9 cellular contexts compared by ENCODE assay signal in the genomic region with DNA sequence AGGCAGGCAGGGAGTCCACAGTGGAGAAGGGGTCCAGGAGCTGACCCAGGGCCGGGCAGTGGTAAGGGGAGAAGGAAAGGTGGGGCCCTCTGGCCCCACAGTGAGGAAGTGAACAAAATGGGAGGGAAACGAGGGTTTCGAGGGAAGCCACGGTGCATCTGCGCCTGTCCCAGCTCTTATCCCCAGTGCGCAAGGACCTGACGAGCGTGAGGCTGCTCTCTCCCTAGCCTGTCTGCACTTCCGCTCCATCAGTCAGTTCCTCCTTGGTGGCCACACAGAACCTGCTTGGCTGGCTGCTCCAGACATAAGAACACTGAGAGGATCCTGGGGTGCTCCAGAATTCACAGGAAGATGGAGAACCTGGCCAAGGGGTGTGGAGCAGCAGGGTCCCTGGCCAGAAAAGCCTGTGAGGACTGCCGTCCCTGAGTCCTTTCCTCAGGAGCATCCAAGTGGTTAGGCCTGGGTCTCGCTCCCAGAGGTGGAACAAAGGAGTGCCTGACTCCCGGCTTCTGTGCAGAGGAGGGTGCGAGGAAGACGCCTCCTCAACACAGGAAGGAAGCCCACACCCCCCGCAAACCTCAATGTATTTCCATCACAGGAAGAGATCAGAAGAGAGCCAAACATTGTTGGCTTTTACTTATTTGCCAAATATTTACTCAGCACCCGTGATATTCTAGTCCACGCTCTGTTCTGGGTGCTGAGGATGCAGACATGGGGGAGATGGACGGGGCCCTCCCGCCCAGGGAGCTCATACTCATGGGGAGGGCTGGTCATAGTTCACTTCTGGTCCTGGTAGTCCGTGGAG. TPM values are rescaled to one million over a fixed set of nuclear protein-coding genes. Genes with fewer than 3 reads are reported as not detected.
DNase-seq lines count a peak whose midpoint lies in the region; ATAC-seq and TF ChIP-seq lines count a peak whose summit lies in the region.
"Had no signal": no experiment of that assay in that cellular context is flagged by ENCODE, and none has a peak within 500 bp of the region (broad histone marks: within the 10 kb centered on the region; RNA-seq: fewer than 3 reads in every experiment).

No MANE protein-coding gene starts in this region.

- DNase-seq in CD4-positive, alpha-beta memory T cell: peak; percentile 62 to 76 (median 67)
- DNase-seq in activated naive CD4-positive, alpha-beta T cell treated with anti-CD3 and anti-CD28 coated beads, Interleukin-2, amount 50 U/mL, for 72 hours (ENCODE audit: low spot score in 2 of 2): peak in 1 of 2 donors; percentile 43
- no peak for DNase-seq in sciatic nerve (ENCODE audit: low spot score)
- DNase-seq in mesothelial cell of epicardium (ENCODE audit: low spot score in 2 of 2, unreplicated experiment in 2 of 2): no peak
- DNase-seq in erythroblast (lab: John Stamatoyannopoulos, UW): no peak
- no peak for DNase-seq in tibial artery
- DNase-seq: OCI-M1 had no signal

- H3K4me1 ChIP-seq in CD4-positive, alpha-beta memory T cell (ENCODE audit: insufficient read depth, low read length): peaks cover 64% of the 10 kb centered on the region
- H3K4me1 ChIP-seq in tibial artery: peaks cover 0 to 2% (median 0%) of the 10 kb centered on the region in 4 donors

- peak; percentile 86 to 90 for ATAC-seq in activated naive CD4-positive, alpha-beta T cell treated with anti-CD3 and anti-CD28 coated beads, Interleukin-2, amount 50 U/mL, for 72 hours
- ATAC-seq in sciatic nerve (peak; percentile 50), GM19463 (IDR thresholded peaks at IDR 0.05; ENCODE audit: unreplicated experiment) (no peak)

- H3K27ac ChIP-seq in CD4-positive, alpha-beta memory T cell (ENCODE audit: low read depth, low read length): peak overlapping the region; percentile 54
- no peak overlapping the region for H3K27ac ChIP-seq in tibial artery

- H3K4me1 Mint-ChIP-seq in CD4-positive, alpha-beta memory T cell: peaks cover 45 to 85% (median 70%) of the 10 kb centered on the region in 4 donors
- peaks cover 35% of the 10 kb centered on the region for H3K4me1 Mint-ChIP-seq in T-helper 1 cell treated with Interleukin-12 subunit alpha and Interleukin-12 subunit beta and Interleukin-4 antibody, amounts not matched to agents 30 μg/mL and 1 μg/mL, for 36 hours (ENCODE audit: low read depth)
- peaks cover 50% of the 10 kb centered on the region for H3K4me1 Mint-ChIP-seq in mesothelial cell of epicardium

- peaks cover 0 to 5% of the 10 kb centered on the region in 2 donors for H3K36me3 Mint-ChIP-seq in CD4-positive, alpha-beta memory T cell
- H3K36me3 Mint-ChIP-seq in T-helper 1 cell treated with Interleukin-12 subunit alpha and Interleukin-12 subunit beta and Interleukin-4 antibody, amounts not matched to agents 30 μg/mL and 1 μg/mL, for 36 hours (ENCODE audit: low read depth): peaks cover 22% of the 10 kb centered on the region
- peaks cover 19 to 31% of the 10 kb centered on the region in 2 donors for H3K36me3 Mint-ChIP-seq in activated naive CD4-positive, alpha-beta T cell treated with anti-CD3 and anti-CD28 coated beads, Interleukin-2, amount 50 U/mL, for 72 hours
- H3K36me3 Mint-ChIP-seq in mesothelial cell of epicardium: no peaks in the 10 kb centered on the region

- H3K27me3 Mint-ChIP-seq in CD4-positive, alpha-beta memory T cell: no peaks in the 10 kb centered on the region
- peaks cover 12% of the 10 kb centered on the region for H3K27me3 Mint-ChIP-seq in T-helper 1 cell treated with Interleukin-12 subunit alpha and Interleukin-12 subunit beta and Interleukin-4 antibody, amounts not matched to agents 30 μg/mL and 1 μg/mL, for 36 hours (ENCODE audit: low read depth)
- no peaks in the 10 kb centered on the region for H3K27me3 Mint-ChIP-seq in mesothelial cell of epicardium (ENCODE audit: low read depth)

- H3K9me3 ChIP-seq in CD4-positive, alpha-beta memory T cell (ENCODE audit: control insufficient read depth in 1 of 2, low read length in 2 of 2): peaks cover 0 to 4% of the 10 kb centered on the region in 2 donors
- H3K9me3 ChIP-seq in tibial artery: no peaks in the 10 kb centered on the region

- peak overlapping the region; percentile 81 to 98 (median 97) for H3K27ac Mint-ChIP-seq in CD4-positive, alpha-beta memory T cell
- H3K27ac Mint-ChIP-seq in T-helper 1 cell treated with Interleukin-12 subunit alpha and Interleukin-12 subunit beta and Interleukin-4 antibody, amounts not matched to agents 30 μg/mL and 1 μg/mL, for 36 hours: peak overlapping the region; percentile 95
- H3K27ac Mint-ChIP-seq in activated naive CD4-positive, alpha-beta T cell treated with anti-CD3 and anti-CD28 coated beads, Interleukin-2, amount 50 U/mL, for 72 hours: peak overlapping the region; percentile 19 to 63
- no peak overlapping the region for H3K27ac Mint-ChIP-seq in mesothelial cell of epicardium

- TF ChIP-seq CTCF in mesothelial cell of epicardium (IDR thresholded peaks at IDR 0.05; ENCODE audit: unreplicated experiment): no peak
- TF ChIP-seq CTCF in tibial artery (IDR thresholded peaks at IDR 0.05): no peak

- POLR2A ChIA-PET in CD4-positive, alpha-beta memory T cell (lab: Charles Lee; ENCODE audit: partially characterized antibody): interaction anchor here (0.6 to 6.4 kb wide), 19 partner anchors 11 to 767 kb away, joined by 3 to 121 read pairs (median 9); a partner anchor contains a TSS

- CTCF ChIA-PET in CD4-positive, alpha-beta memory T cell (lab: Charles Lee; ENCODE audit: partially characterized antibody): interaction anchor here (0.6 to 3.3 kb wide), 9 partner anchors 10 to 56 kb away, joined by 3 to 12 read pairs (median 6); a partner anchor contains a TSS

- no peaks in the 10 kb centered on the region for H3K36me3 ChIP-seq in CD4-positive, alpha-beta memory T cell (ENCODE audit: insufficient read depth, low read length)
- H3K36me3 ChIP-seq in tibial artery: no peaks in the 10 kb centered on the region

- peak overlapping the region; percentile 57 to 76 for H3K4me3 ChIP-seq in CD4-positive, alpha-beta memory T cell (ENCODE audit: low read length in 2 of 2)
- H3K4me3 ChIP-seq in tibial artery: no peak overlapping the region

- H3K4me3 Mint-ChIP-seq in CD4-positive, alpha-beta memory T cell: peak overlapping the region; percentile 83 to 93 (median 88)
- H3K4me3 Mint-ChIP-seq in T-helper 1 cell treated with Interleukin-12 subunit alpha and Interleukin-12 subunit beta and Interleukin-4 antibody, amounts not matched to agents 30 μg/mL and 1 μg/mL, for 36 hours: peak overlapping the region; percentile 84
- no peak overlapping the region for H3K4me3 Mint-ChIP-seq in mesothelial cell of epicardium

- intact Hi-C loops in CD4-positive, alpha-beta memory T cell (cut with micrococcal nuclease): loop anchor here (1.0 to 5.0 kb wide), 3 partner anchors 43 to 55 kb away; a partner anchor contains a TSS
- intact Hi-C loops in sciatic nerve (cut with DNase I) (no loop called here), tibial artery (cut with DNase I; ENCODE audit: low total_unique reads) (no loop called here)

- TF ChIP-seq POLR2A in erythroblast (IDR thresholded peaks at IDR 0.05; ENCODE audit: low read length): no peak

- H3K9me3 Mint-ChIP-seq in CD4-positive, alpha-beta memory T cell: peaks cover 0 to 25% (median 19%) of the 10 kb centered on the region in 8 donors
- peaks cover 33% of the 10 kb centered on the region for H3K9me3 Mint-ChIP-seq in T-helper 1 cell treated with Interleukin-12 subunit alpha and Interleukin-12 subunit beta and Interleukin-4 antibody, amounts not matched to agents 30 μg/mL and 1 μg/mL, for 36 hours
- H3K9me3 Mint-ChIP-seq in activated naive CD4-positive, alpha-beta T cell treated with anti-CD3 and anti-CD28 coated beads, Interleukin-2, amount 50 U/mL, for 72 hours: peaks cover 11 to 23% of the 10 kb centered on the region in 2 donors
- no peaks in the 10 kb centered on the region for H3K9me3 Mint-ChIP-seq in mesothelial cell of epicardium

- H3K27me3 ChIP-seq in CD4-positive, alpha-beta memory T cell (ENCODE audit: insufficient read depth, low read length): no peaks in the 10 kb centered on the region
- peaks cover 0 to 4% of the 10 kb centered on the region in 2 donors for H3K27me3 ChIP-seq in tibial artery

RNA-seq across cellular contexts. Expression of a gene that starts 43.7 kb away (rescaled TPM):
- 10 to 100 TPM; 72.6 to 77.0 TPM for total RNA-seq in CD4-positive, alpha-beta memory T cell
- polyA plus RNA-seq in CD4-positive, alpha-beta memory T cell: 1 to 10 TPM; 2.3 to 8.1 TPM
- 10 to 100 TPM in 1 of 2 donors, 1 to 10 TPM in 1; 6.8 to 10.8 TPM for total RNA-seq in activated naive CD4-positive, alpha-beta T cell treated with anti-CD3 and anti-CD28 coated beads, Interleukin-2, amount 50 U/mL, for 72 hours
- 136 TPM for total RNA-seq in sciatic nerve
- total RNA-seq in mesothelial cell of epicardium: 98.6 to 103 TPM (median 102 TPM) in 3 replicates

RNA-seq across cellular contexts. Expression of a gene that starts 55.8 kb away (rescaled TPM):
- total RNA-seq in CD4-positive, alpha-beta memory T cell: 10 to 100 TPM; 24.4 to 24.5 TPM
- 10 to 100 TPM; 18.7 to 42.5 TPM for polyA plus RNA-seq in CD4-positive, alpha-beta memory T cell
- total RNA-seq in activated naive CD4-positive, alpha-beta T cell treated with anti-CD3 and anti-CD28 coated beads, Interleukin-2, amount 50 U/mL, for 72 hours: 10 to 100 TPM; 23.8 to 39.2 TPM
- total RNA-seq in sciatic nerve (15.9 TPM), mesothelial cell of epicardium (15.9 to 17.6 TPM (median 17.4 TPM) in 3 replicates)

Comparison
In these comparisons a context has a peak if more than half of its experiments do, and no peak if none do; other contexts are left out.
1. DNase-seq: peak in CD4-positive, alpha-beta memory T cell (5 of 5); none in sciatic nerve (single experiment), mesothelial cell of epicardium (0 of 2), erythroblast (0 of 2) and tibial artery (0 of 2).
2. H3K4me3 ChIP-seq: peak in CD4-positive, alpha-beta memory T cell (2 of 2); none in tibial artery (0 of 2).